In genomic region chr1:210347112-210347511, GRCh38 we compare ENCODE assay signal across 10 cellular contexts. TPM values are rescaled to one million over a fixed set of nuclear protein-coding genes. Genes with fewer than 3 reads are reported as not detected.
DNase-seq lines count a peak whose midpoint lies in the region; ATAC-seq and TF ChIP-seq lines count a peak whose summit lies in the region.
"Had no signal": no experiment of that assay in that cellular context is flagged by ENCODE, and none has a peak within 500 bp of the region (broad histone marks: within the 10 kb centered on the region; RNA-seq: fewer than 3 reads in every experiment).

No MANE protein-coding gene starts in this region.

- TF ChIP-seq POLR2A in transverse colon (IDR thresholded peaks at IDR 0.05): no peak

- peak; percentile 54 for ATAC-seq in GM18870 (IDR thresholded peaks at IDR 0.05; ENCODE audit: unreplicated experiment)
- ATAC-seq in HG03469 (IDR thresholded peaks at IDR 0.05; ENCODE audit: unreplicated experiment): peak; percentile 51

- intact Hi-C loops in dorsolateral prefrontal cortex (cut with DNase I): loop anchor here in 1 of 2 donors (1.0 kb wide), 1 partner anchor 46 kb away; no protein-coding TSS in a partner anchor
- intact Hi-C loops in transverse colon (cut with DNase I; ENCODE audit: low total_unique reads): no loop called here

- H3K27me3 ChIP-seq in dorsolateral prefrontal cortex (no peaks in the 10 kb centered on the region), transverse colon (no peaks in the 10 kb centered on the region)

- H3K9me3 ChIP-seq in transverse colon: no peaks in the 10 kb centered on the region

- WGBS in transverse colon (ENCODE audit: low coverage in 1 of 2), 2 donors: 90 to 100% methylated on average over 1 of the region's 1 CpG

- no peak for TF ChIP-seq CTCF in dorsolateral prefrontal cortex (IDR thresholded peaks at IDR 0.05 in 54 of 56, conservative IDR thresholded peaks at IDR 0.05 in 2 of 56; ENCODE audit: low read depth in 1 of 56, partially characterized antibody in 56 of 56)
- TF ChIP-seq CTCF in transverse colon (IDR thresholded peaks at IDR 0.05): no peak

- in situ Hi-C loops in transverse colon (cut with MboI; ENCODE audit: low pct_ligation_motif_present in 1 of 4, low pct_unique_long_range_greater_than_20kb in 1 of 4, low sequenced_read_pairs in 3 of 4): no loop called here

- no peaks in the 10 kb centered on the region for H3K36me3 ChIP-seq in transverse colon

- H3K4me3 ChIP-seq in dorsolateral prefrontal cortex (no peak overlapping the region), transverse colon (no peak overlapping the region)

- H3K27ac ChIP-seq in dorsolateral prefrontal cortex: peak overlapping the region in 11 of 59 donors; percentile 33 to 83 (median 65)
- H3K27ac ChIP-seq in transverse colon: no peak overlapping the region

- no peak for TF ChIP-seq EP300 in transverse colon (IDR thresholded peaks at IDR 0.05; ENCODE audit: low read depth)

- peak; percentile 31 for DNase-seq in CD1c-positive myeloid dendritic cell (ENCODE audit: extremely low spot score)
- peak in 6 of 10 donors; percentile 27 to 69 (median 57) for DNase-seq in dorsolateral prefrontal cortex
- DNase-seq in transverse colon: no peak
- DNase-seq in SKM-1 (lab: John Stamatoyannopoulos, UW; ENCODE audit: unreplicated experiment): no peak
- DNase-seq in iPS-NIHi11 (ENCODE audit: low spot score): no peak
- no peak for DNase-seq in NCI-H2196 treated with DMSO at 0.1 percent for 48 hours (lab: John Stamatoyannopoulos, UW; ENCODE audit: unreplicated experiment)
- DNase-seq: NCI-H1048, T-helper 1 cell had no signal

- H3K4me1 ChIP-seq in transverse colon: peaks cover 0 to 14% (median 0%) of the 10 kb centered on the region in 4 donors

RNA-seq across cellular contexts. Expression of gene HHAT, which starts 18.4 kb away (rescaled TPM):
- total RNA-seq in dorsolateral prefrontal cortex (10 to 100 TPM in 13 of 120 experiments, 1 to 10 TPM in 107; 3.6 to 14.7 (median 7.1) TPM), transverse colon (10 to 100 TPM in 1 of 4 donors, 1 to 10 TPM in 3; 2.2 to 11.6 (median 7.3) TPM)

Comparison
In these comparisons a context has a peak if more than half of its experiments do, and no peak if none do; other contexts are left out.
1. DNase-seq: peak in CD1c-positive myeloid dendritic cell (single experiment) and dorsolateral prefrontal cortex (6 of 10); none in transverse colon (single experiment), SKM-1 (single experiment), iPS-NIHi11 (single experiment) and NCI-H2196 treated with DMSO at 0.1 percent for 48 hours (single experiment).